In genomic region chr18:43661570-43661969, GRCh38 we compare ENCODE assay signal across 8 cellular contexts.
DNase-seq lines count a peak whose midpoint lies in the region; ATAC-seq and TF ChIP-seq lines count a peak whose summit lies in the region.

No MANE protein-coding gene starts in this region.

- H2BK5ac ChIP-seq in IMR-90 (ENCODE audit: low read depth, low read length, poor library complexity, severe bottlenecking) = peak overlapping the region; percentile 84

- H2BK15ac ChIP-seq in IMR-90 (ENCODE audit: low read depth, low read length) = peak overlapping the region; percentile 99; the same call in 2 of the 3 replicates

- H3K36me3 Mint-ChIP-seq in T-helper 2 cell treated with Interferon-gamma antibody and Interleukin-4, amounts not matched to agents 5 μg/mL and 100 μg/mL, for 36 hours (ENCODE audit: low read depth) = no peaks in the 10 kb centered on the region

- peak; percentile 63 for DNase-seq in AG10803 (ENCODE audit: low read depth)
- DNase-seq in IMR-90 = peak; percentile 83
- peak; percentile 4 for DNase-seq in SK-N-SH
- DNase-seq in iPS-NIHi11 (ENCODE audit: low spot score) = peak; percentile 33
- no peak for DNase-seq in T-helper 2 cell treated with Interferon-gamma antibody and Interleukin-4, amounts not matched to agents 5 μg/mL and 100 μg/mL, for 36 hours (ENCODE audit: low spot score)
- no peak for DNase-seq in stimulated activated CD4-positive, alpha-beta T cell treated with anti-CD3 and anti-CD28 coated beads, Interleukin-4, amount 100 ng/mL, for 4 hours
- no peak for DNase-seq in activated effector memory CD4-positive, alpha-beta T cell treated with Interleukin-2 at 50 U/mL for 16 hours

- peak overlapping the region; percentile 100 for H2BK20ac ChIP-seq in IMR-90 (ENCODE audit: low read depth, low read length)

- no peak overlapping the region for H4K5ac ChIP-seq in IMR-90 (ENCODE audit: low read depth, low read length)

- H3K9ac ChIP-seq in IMR-90 (ENCODE audit: low read depth, low read length) = no peak overlapping the region
- no peak overlapping the region for H3K9ac ChIP-seq in SK-N-SH

- intact Hi-C loops in IMR-90 (cut with micrococcal nuclease) = loop anchor here (1.0 to 10.0 kb wide), 3 partner anchors 273 to 1573 kb away; no protein-coding TSS in a partner anchor

- CTCF ChIA-PET in IMR-90 (lab: Yijun Ruan, JAX) (interaction anchor here (0.5 to 1.3 kb wide), 7 partner anchors 13 to 1515 kb away, joined by 3 to 4 read pairs (median 3); no protein-coding TSS in a partner anchor), SK-N-SH (lab: Yijun Ruan, JAX) (interaction anchor here (0.6 to 1.9 kb wide), 11 partner anchors 10 to 667 kb away, joined by 3 to 7 read pairs (median 3); no protein-coding TSS in a partner anchor)

- POLR2A ChIA-PET in IMR-90 (lab: Charles Lee; ENCODE audit: unreplicated experiment) (no interaction called here), SK-N-SH (lab: Yijun Ruan, JAX) (no interaction called here)

- peak overlapping the region; percentile 96 for H3K4ac ChIP-seq in IMR-90 (ENCODE audit: low read depth, low read length)

- H3K23ac ChIP-seq in IMR-90 (ENCODE audit: low read depth, low read length) = peak overlapping the region; percentile 98; the same call in 1 of the 2 replicates

- no peak for TF ChIP-seq POLR2A in IMR-90 (IDR thresholded peaks at IDR 0.05; ENCODE audit: low read depth, low read length)

- TF ChIP-seq EP300 in SK-N-SH (IDR thresholded peaks at IDR 0.05; ENCODE audit: borderline replicate concordance in 1 of 2, low read depth in 1 of 2, low read length in 1 of 2) = no peak

- H3K27ac ChIP-seq in IMR-90 (ENCODE audit: insufficient read depth, low read length) (peak overlapping the region; percentile 45; the same call in 1 of the 2 replicates), SK-N-SH (ENCODE audit: low read depth in 2 of 2, low read length in 1 of 2) (peak overlapping the region; percentile 76 to 95; a peak in 3 of 4 replicates)

- H4K20me1 ChIP-seq in IMR-90 (ENCODE audit: insufficient read depth, low read length) = no peaks in the 10 kb centered on the region
- H4K20me1 ChIP-seq in SK-N-SH (ENCODE audit: insufficient read depth) = no peaks in the 10 kb centered on the region

- peak overlapping the region; percentile 94 for H3K14ac ChIP-seq in IMR-90 (replicated peaks; ENCODE audit: low read depth, low read length)

- H3K27ac Mint-ChIP-seq in T-helper 2 cell treated with Interferon-gamma antibody and Interleukin-4, amounts not matched to agents 5 μg/mL and 100 μg/mL, for 36 hours = no peak overlapping the region

- no CpG with 5 or more reads among the region's 2 CpGs for WGBS in IMR-90 (ENCODE audit: extremely low coverage in 2 of 2, insufficient read length in 1 of 2), 2 experiments
- WGBS in SK-N-SH (ENCODE audit: low lambda C conversion rate) = 62% methylated on average over 2 of the region's 2 CpGs

- no peak overlapping the region; the same call in 1 of the 2 replicates for H3K56ac ChIP-seq in IMR-90 (ENCODE audit: extremely low read depth, insufficient read depth, low read length)

- H3K27me3 Mint-ChIP-seq in T-helper 2 cell treated with Interferon-gamma antibody and Interleukin-4, amounts not matched to agents 5 μg/mL and 100 μg/mL, for 36 hours (ENCODE audit: low read depth) = no peaks in the 10 kb centered on the region

- H3K18ac ChIP-seq in IMR-90 (ENCODE audit: low read depth, low read length) = peak overlapping the region; percentile 92

- dilution Hi-C loops in IMR-90 (cut with HindIII; ENCODE audit: low sequenced_read_pairs, unreplicated experiment) = no loop called here

- peak overlapping the region in 1 of 2 experiments; percentile 88; a peak in 2 of 4 replicates for H4K8ac ChIP-seq in IMR-90 (ENCODE audit: low read depth in 2 of 2, low read length in 2 of 2)

- TF ChIP-seq RAD21 in IMR-90 (IDR thresholded peaks at IDR 0.05; ENCODE audit: low read length) (peak; percentile 75), SK-N-SH (IDR thresholded peaks at IDR 0.05; ENCODE audit: low read length) (peak; percentile 70)

- no TSS peak for BruUV-seq in IMR-90 (replicated peaks; lab: Mats Ljungman, UMichigan)

- H2AFZ ChIP-seq in IMR-90 (replicated peaks; ENCODE audit: low read length, poor library complexity) = peak overlapping the region; percentile 90
- peak overlapping the region; percentile 58 for H2AFZ ChIP-seq in SK-N-SH (ENCODE audit: low read depth)

- peaks cover 13% of the 10 kb centered on the region for H3F3A ChIP-seq in SK-N-SH (replicated peaks; ENCODE audit: insufficient read depth)

- no peak overlapping the region for H2AK9ac ChIP-seq in IMR-90 (replicated peaks; ENCODE audit: low read depth, low read length, poor library complexity)

- H3K4me2 ChIP-seq in IMR-90 (ENCODE audit: low read depth, low read length) (peak overlapping the region; percentile 68; the same call in 1 of the 2 replicates), SK-N-SH (peak overlapping the region; percentile 76; the same call in 1 of the 2 replicates)

- no peaks in the 10 kb centered on the region for H3K9me2 ChIP-seq in SK-N-SH

- no peaks in the 10 kb centered on the region for H3K9me3 Mint-ChIP-seq in T-helper 2 cell treated with Interferon-gamma antibody and Interleukin-4, amounts not matched to agents 5 μg/mL and 100 μg/mL, for 36 hours

- H2AK5ac ChIP-seq in IMR-90 (ENCODE audit: low read depth, low read length) = peak overlapping the region; percentile 94; the same call in 1 of the 2 replicates

- H3K4me3 Mint-ChIP-seq in T-helper 2 cell treated with Interferon-gamma antibody and Interleukin-4, amounts not matched to agents 5 μg/mL and 100 μg/mL, for 36 hours = no peak overlapping the region

- no peaks in the 10 kb centered on the region for H3K27me3 ChIP-seq in IMR-90 (ENCODE audit: control insufficient read depth, insufficient read depth, low read length)
- H3K27me3 ChIP-seq in SK-N-SH (ENCODE audit: insufficient read depth) = no peaks in the 10 kb centered on the region

- peaks cover 3% of the 10 kb centered on the region; the same call in 1 of the 2 replicates for H3K9me1 ChIP-seq in IMR-90 (ENCODE audit: insufficient read depth, low read length)

- peak overlapping the region; percentile 99 for H2BK120ac ChIP-seq in IMR-90 (ENCODE audit: low read depth, low read length)

- in situ Hi-C loops in IMR-90 (cut with MboI; ENCODE audit: low sequenced_read_pairs) = no loop called here

- H3K9me3 ChIP-seq in IMR-90 (ENCODE audit: control insufficient read depth, insufficient read depth, low read length) = no peaks in the 10 kb centered on the region
- no peaks in the 10 kb centered on the region for H3K9me3 ChIP-seq in SK-N-SH

- peaks cover 6% of the 10 kb centered on the region for H3K4me1 ChIP-seq in IMR-90 (ENCODE audit: control insufficient read depth, insufficient read depth, low read length)
- H3K4me1 ChIP-seq in SK-N-SH (ENCODE audit: control insufficient read depth in 1 of 2, insufficient read depth in 2 of 2, low read depth in 1 of 2, low read length in 1 of 2) = peaks cover 2 to 33% of the 10 kb centered on the region in 2 experiments

- H3K4me3 ChIP-seq in AG10803 (ENCODE audit: low read length) (no peak overlapping the region), IMR-90 (ENCODE audit: insufficient read depth, low read depth, low read length) (no peak overlapping the region), SK-N-SH (ENCODE audit: low read depth in 2 of 2, low read length in 1 of 2) (no peak overlapping the region)

- H3K79me1 ChIP-seq in IMR-90 (ENCODE audit: low read depth in 1 of 2, low read length in 2 of 2) = no peaks in the 10 kb centered on the region

- H4K91ac ChIP-seq in IMR-90 (ENCODE audit: insufficient read depth, low read depth, low read length) = peak overlapping the region; percentile 72

- H3K79me2 ChIP-seq in SK-N-SH (ENCODE audit: insufficient read depth) = no peaks in the 10 kb centered on the region

- H3K4me1 Mint-ChIP-seq in T-helper 2 cell treated with Interferon-gamma antibody and Interleukin-4, amounts not matched to agents 5 μg/mL and 100 μg/mL, for 36 hours (ENCODE audit: low read depth) = no peaks in the 10 kb centered on the region

- TF ChIP-seq CTCF in AG10803 (conservative IDR thresholded peaks at IDR 0.05; ENCODE audit: low read length) (peak; percentile 51), IMR-90 (conservative IDR thresholded peaks at IDR 0.05; ENCODE audit: low read depth, low read length) (peak; percentile 59), SK-N-SH (IDR thresholded peaks at IDR 0.05) (peak; percentile 65)

- ATAC-seq in GM19025 (IDR thresholded peaks at IDR 0.05; ENCODE audit: low read depth, unreplicated experiment) (peak; percentile 55), IMR-90 (ENCODE audit: low read depth) (0 out of 2 replicates have a peak, but pooled peaks have one; percentile 13)

- no peaks in the 10 kb centered on the region for H3K36me3 ChIP-seq in IMR-90 (ENCODE audit: control insufficient read depth, insufficient read depth, low read length)
- no peaks in the 10 kb centered on the region for H3K36me3 ChIP-seq in SK-N-SH (replicated peaks in 1 of 2; ENCODE audit: control insufficient read depth in 1 of 2, insufficient read depth in 2 of 2, low read length in 1 of 2)

TF ChIP-seq in IMR-90, 13 proteins besides CTCF, POLR2A, EP300 and RAD21:
- TF ChIP-seq MAZ (IDR thresholded peaks at IDR 0.05; ENCODE audit: borderline replicate concordance, low read depth, low read length) (no peak), MAFK (IDR thresholded peaks at IDR 0.05; ENCODE audit: low read depth, low read length) (no peak), CEBPB (IDR thresholded peaks at IDR 0.05; ENCODE audit: low read depth, low read length) (no peak), SMC3 (IDR thresholded peaks at IDR 0.05; ENCODE audit: low read depth, low read length) (peak; percentile 42; the same call in 1 of the 2 replicates)
TF ChIP-seq in IMR-90: peak in this region for 1.

TF ChIP-seq in SK-N-SH, 30 proteins besides CTCF, POLR2A, EP300 and RAD21:
- TF ChIP-seq SMC3 (IDR thresholded peaks at IDR 0.05; ENCODE audit: low read depth, low read length) (peak; percentile 50), TAF1 (IDR thresholded peaks at IDR 0.05; ENCODE audit: borderline replicate concordance, low read depth, low read length) (no peak)

Comparison
In these comparisons a context has a peak if more than half of its experiments do, and no peak if none do; other contexts are left out.
1. DNase-seq: peak in AG10803 (single experiment), IMR-90 (single experiment), SK-N-SH (single experiment) and iPS-NIHi11 (single experiment); none in T-helper 2 cell treated with Interferon-gamma antibody and Interleukin-4, amounts not matched to agents 5 μg/mL and 100 μg/mL, for 36 hours (single experiment), stimulated activated CD4-positive, alpha-beta T cell treated with anti-CD3 and anti-CD28 coated beads, Interleukin-4, amount 100 ng/mL, for 4 hours (0 of 2) and activated effector memory CD4-positive, alpha-beta T cell treated with Interleukin-2 at 50 U/mL for 16 hours (single experiment).
2. Peak in every context shown above with its lines, with median percentiles within 50 percentile points of each other: CTCF ChIP-seq.